10 cellular contexts compared by ENCODE assay signal in genomic region chr12:48142818-48143674, GRCh38.
"Had no signal": no experiment of that assay in that cellular context is flagged by ENCODE, and none has a peak within 500 bp of the region (broad histone marks: within the 10 kb centered on the region; RNA-seq: fewer than 3 reads in every experiment).

No MANE protein-coding gene starts in this region.

- H3K4me3 ChIP-seq: sigmoid colon, upper lobe of right lung had no signal

- H3K27me3 Mint-ChIP-seq: activated CD8-positive, alpha-beta memory T cell treated with anti-CD3 and anti-CD28 coated beads, Interleukin-2, amount 10 ng/mL, durations not matched to agents 7 days and 5 days; stimulated activated naive CD8-positive, alpha-beta T cell treated with anti-CD3 and anti-CD28 coated beads, Interleukin-15, Interleukin-2, amounts not matched to agents 100 ng/mL and 50 ng/mL, for 24 hours had no signal

- H3K4me3 Mint-ChIP-seq: activated CD8-positive, alpha-beta memory T cell treated with anti-CD3 and anti-CD28 coated beads, Interleukin-2, amount 10 ng/mL, durations not matched to agents 7 days and 5 days; nephron; stimulated activated naive CD8-positive, alpha-beta T cell treated with anti-CD3 and anti-CD28 coated beads, Interleukin-15, Interleukin-2, amounts not matched to agents 100 ng/mL and 50 ng/mL, for 24 hours had no signal

- H3K27me3 ChIP-seq: sigmoid colon, upper lobe of right lung had no signal

- H3K27ac Mint-ChIP-seq: activated CD8-positive, alpha-beta memory T cell treated with anti-CD3 and anti-CD28 coated beads, Interleukin-2, amount 10 ng/mL, durations not matched to agents 7 days and 5 days; nephron; stimulated activated naive CD8-positive, alpha-beta T cell treated with anti-CD3 and anti-CD28 coated beads, Interleukin-15, Interleukin-2, amounts not matched to agents 100 ng/mL and 50 ng/mL, for 24 hours had no signal

- H3K9me3 ChIP-seq: sigmoid colon, upper lobe of right lung had no signal

- ATAC-seq: activated CD8-positive, alpha-beta memory T cell treated with anti-CD3 and anti-CD28 coated beads, Interleukin-2, amount 10 ng/mL, durations not matched to agents 7 days and 5 days; upper lobe of right lung had no signal

- DNase-seq: activated CD4-positive, alpha-beta T cell treated with anti-CD3 and anti-CD28 coated beads, Interleukin-2, amount 50 U/mL, for 4 hours; activated CD8-positive, alpha-beta memory T cell treated with anti-CD3 and anti-CD28 coated beads, Interleukin-2, amount 10 ng/mL, durations not matched to agents 7 days and 5 days; activated naive CD4-positive, alpha-beta T cell; mammary epithelial cell; sigmoid colon; stimulated activated CD4-positive, alpha-beta T cell treated with anti-CD3 and anti-CD28 coated beads, Interleukin-12 subunit alpha, Interleukin-12 subunit beta, amount 100 ng/mL, for 4 hours; T-helper 2 cell; upper lobe of right lung had no signal

- H3K27ac ChIP-seq: sigmoid colon, upper lobe of right lung had no signal

- H3K4me1 Mint-ChIP-seq: activated CD8-positive, alpha-beta memory T cell treated with anti-CD3 and anti-CD28 coated beads, Interleukin-2, amount 10 ng/mL, durations not matched to agents 7 days and 5 days; nephron had no signal

- H3K9me3 Mint-ChIP-seq: nephron; stimulated activated naive CD8-positive, alpha-beta T cell treated with anti-CD3 and anti-CD28 coated beads, Interleukin-15, Interleukin-2, amounts not matched to agents 100 ng/mL and 50 ng/mL, for 24 hours had no signal

- H3K4me1 ChIP-seq: sigmoid colon, upper lobe of right lung had no signal
